ENCODE assay signal across 10 cellular contexts in the genomic region with DNA sequence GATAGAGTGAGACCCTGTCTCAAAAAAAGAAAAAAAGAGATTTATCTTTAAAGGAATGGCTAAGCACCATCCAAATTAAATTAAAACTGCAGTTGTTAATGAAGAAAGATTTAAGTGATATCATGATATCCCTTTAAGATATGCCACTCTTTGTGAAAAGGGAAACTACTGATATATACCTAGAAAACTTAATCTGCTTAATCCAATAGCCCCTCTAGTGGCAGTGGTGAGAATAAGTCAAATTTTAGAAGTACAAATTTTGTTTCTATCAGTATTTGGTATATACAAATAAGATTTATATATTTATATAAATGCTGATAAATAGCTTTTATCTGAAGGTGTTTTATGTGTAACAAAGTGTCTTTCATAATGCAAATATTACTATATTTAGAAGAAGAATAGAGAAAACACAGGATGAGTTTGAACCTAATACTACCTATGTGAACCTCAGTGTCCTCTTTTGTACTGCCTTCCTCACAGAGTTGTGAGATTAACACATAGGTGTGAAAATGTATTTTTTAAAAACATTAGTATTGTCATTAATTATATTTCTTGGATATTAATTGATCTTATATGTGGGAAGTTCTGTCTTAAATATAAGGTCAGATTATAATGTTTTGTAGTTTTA. TPM values are rescaled to one million over a fixed set of nuclear protein-coding genes. Genes with fewer than 3 reads are reported as not detected.
DNase-seq lines count a peak whose midpoint lies in the region; ATAC-seq and TF ChIP-seq lines count a peak whose summit lies in the region.
"Had no signal": no experiment of that assay in that cellular context is flagged by ENCODE, and none has a peak within 500 bp of the region (broad histone marks: within the 10 kb centered on the region; RNA-seq: fewer than 3 reads in every experiment).

No MANE protein-coding gene starts in this region.

- peak; percentile 79 for TF ChIP-seq CTCF in C4-2B (conservative IDR thresholded peaks at IDR 0.05)
- TF ChIP-seq CTCF in HFFc6 (IDR thresholded peaks at IDR 0.05), result peak; percentile 83
- peak; percentile 19; the same call in 1 of the 2 replicates for TF ChIP-seq CTCF in WI38 (IDR thresholded peaks at IDR 0.05; ENCODE audit: low read depth, low read length)
- TF ChIP-seq CTCF in kidney epithelial cell (IDR thresholded peaks at IDR 0.05; ENCODE audit: insufficient read depth, low read length, poor library complexity, severe bottlenecking), result peak; percentile 44
- TF ChIP-seq CTCF in WERI-Rb-1 (IDR thresholded peaks at IDR 0.05; ENCODE audit: low read depth, low read length), result no peak

- H3K27me3 ChIP-seq in kidney epithelial cell (ENCODE audit: control insufficient read depth, insufficient read depth, low read length) (no peaks in the 10 kb centered on the region), WERI-Rb-1 (ENCODE audit: insufficient read depth, low read depth, severe bottlenecking) (no peaks in the 10 kb centered on the region)

- H3K27ac ChIP-seq in C4-2B (no peak overlapping the region), WERI-Rb-1 (no peak overlapping the region)

- no peaks in the 10 kb centered on the region for H3K27me3 Mint-ChIP-seq in HFFc6 (ENCODE audit: insufficient read depth)
- H3K27me3 Mint-ChIP-seq: naive thymus-derived CD8-positive, alpha-beta T cell had no signal

- H3K4me3 ChIP-seq in WI38 (ENCODE audit: low read depth, low read length) (no peak overlapping the region), kidney epithelial cell (ENCODE audit: low read depth, low read length) (no peak overlapping the region), WERI-Rb-1 (ENCODE audit: low read depth, low read length) (no peak overlapping the region)

- DNase-seq in HFFc6 (peak; percentile 29), kidney epithelial cell (ENCODE audit: low read depth) (no peak), NCI-H2081 treated with DMSO at 0.1 percent for 48 hours (lab: John Stamatoyannopoulos, UW) (no peak), WERI-Rb-1 (no peak)
- no peak for DNase-seq in activated T-cell treated with anti-CD3 and anti-CD28 coated beads, Interleukin-2, amount 50 U/mL, for 1 hour

- H3K36me3 ChIP-seq in kidney epithelial cell (ENCODE audit: control insufficient read depth, insufficient read depth, low read length) (no peaks in the 10 kb centered on the region), WERI-Rb-1 (no peaks in the 10 kb centered on the region; the same call in 1 of the 2 replicates)

- ATAC-seq in HG03159 (IDR thresholded peaks at IDR 0.05; ENCODE audit: unreplicated experiment), result no peak
- ATAC-seq: naive thymus-derived CD8-positive, alpha-beta T cell had no signal

- no peak overlapping the region for H3K27ac Mint-ChIP-seq in HFFc6
- H3K27ac Mint-ChIP-seq: naive thymus-derived CD8-positive, alpha-beta T cell had no signal

- peaks cover 28% of the 10 kb centered on the region for H3K4me1 Mint-ChIP-seq in HFFc6 (ENCODE audit: low read depth)

- no peaks in the 10 kb centered on the region for H3K9me3 ChIP-seq in WERI-Rb-1 (ENCODE audit: severe bottlenecking)

- H3K36me3 Mint-ChIP-seq in HFFc6 (ENCODE audit: low read depth), result no peaks in the 10 kb centered on the region

- no peak overlapping the region for H3K4me3 Mint-ChIP-seq in HFFc6
- H3K4me3 Mint-ChIP-seq: naive thymus-derived CD8-positive, alpha-beta T cell had no signal

- no peaks in the 10 kb centered on the region for H3K9me3 Mint-ChIP-seq in HFFc6
- H3K9me3 Mint-ChIP-seq: naive thymus-derived CD8-positive, alpha-beta T cell had no signal

RNA-seq across cellular contexts. Expression of a gene that starts 51.4 kb away (rescaled TPM):
- total RNA-seq in HFFc6 (2021; fragmentation: NEBNext Ultra II Directional; extraction: Animal tissue kit (Norgen Biotek cat#: 25700)), result under 1 TPM in 2 of 6 experiments, not detected in 4; 0.12 to 0.13 TPM
- not detected in 2 replicates for total RNA-seq in kidney epithelial cell
- total RNA-seq: naive thymus-derived CD8-positive, alpha-beta T cell; subcutaneous adipose tissue had no signal
